ENCODE assay signal across 17 cellular contexts in genomic region chr12:65956056-65956738, GRCh38.
A peak's percentile ranks its signal among the peaks of the same experiment; 100 is the strongest.
DNase-seq lines count a peak whose midpoint lies in the region; ATAC-seq and TF ChIP-seq lines count a peak whose summit lies in the region.
"Had no signal": no experiment of that assay in that cellular context is flagged by ENCODE, and none has a peak within 500 bp of the region (broad histone marks: within the 10 kb centered on the region; RNA-seq: fewer than 3 reads in every experiment).

No MANE protein-coding gene starts in this region.

- no peak for DNase-seq in IMR-90
- peak; percentile 35 for DNase-seq in amniotic epithelial cell (ENCODE audit: low read depth)
- DNase-seq in foreskin keratinocyte = no peak
- no peak for DNase-seq in smooth muscle cell (lab: John Stamatoyannopoulos, UW; ENCODE audit: unreplicated experiment)
- no peak for DNase-seq in NCI-H2227 treated with DMSO at 0.1 percent for 48 hours (lab: John Stamatoyannopoulos, UW)
- DNase-seq in dorsolateral prefrontal cortex = no peak
- DNase-seq: activated CD4-positive, alpha-beta T cell treated with anti-CD3 and anti-CD28 coated beads for 4 hours; DND-41; heart right ventricle; kidney glomerular epithelial cell; NCI-H1048; posterior cingulate gyrus; stimulated activated naive CD8-positive, alpha-beta T cell treated with anti-CD3 and anti-CD28 coated beads, Interleukin-15, amount 100 ng/mL, for 72 hours had no signal

- peaks cover 26% of the 10 kb centered on the region; the same call in 1 of the 2 replicates for H4K20me1 ChIP-seq in IMR-90 (ENCODE audit: insufficient read depth, low read length)
- H4K20me1 ChIP-seq in smooth muscle cell (ENCODE audit: low read depth) = peaks cover 3% of the 10 kb centered on the region

- no peaks in the 10 kb centered on the region for H3K27me3 ChIP-seq in IMR-90 (ENCODE audit: control insufficient read depth, insufficient read depth, low read length)
- no peaks in the 10 kb centered on the region for H3K27me3 ChIP-seq in foreskin keratinocyte
- H3K27me3 ChIP-seq in smooth muscle cell (ENCODE audit: low read depth) = no peaks in the 10 kb centered on the region
- H3K27me3 ChIP-seq in dorsolateral prefrontal cortex = peaks cover 0 to 29% (median 0%) of the 10 kb centered on the region in 45 donors
- H3K27me3 ChIP-seq: cardiac muscle cell, heart right ventricle had no signal

- peak overlapping the region; percentile 46; the same call in 1 of the 2 replicates for H3K18ac ChIP-seq in IMR-90 (ENCODE audit: low read depth, low read length)

- H3K79me1 ChIP-seq in IMR-90 (ENCODE audit: low read depth in 1 of 2, low read length in 2 of 2) = peaks cover 30 to 67% of the 10 kb centered on the region in 2 experiments

- no peak for TF ChIP-seq RAD21 in IMR-90 (IDR thresholded peaks at IDR 0.05; ENCODE audit: low read length)

- H2BK15ac ChIP-seq in IMR-90 (ENCODE audit: low read depth, low read length) = no peak overlapping the region

- CTCF ChIA-PET in IMR-90 (lab: Yijun Ruan, JAX) = no interaction called here

- TF ChIP-seq CTCF in IMR-90 (conservative IDR thresholded peaks at IDR 0.05; ENCODE audit: low read depth, low read length) = no peak
- no peak for TF ChIP-seq CTCF in foreskin keratinocyte (conservative IDR thresholded peaks at IDR 0.05)
- TF ChIP-seq CTCF in smooth muscle cell (IDR thresholded peaks at IDR 0.05; ENCODE audit: borderline replicate concordance, insufficient read depth, poor library complexity, severe bottlenecking) = no peak
- TF ChIP-seq CTCF in dorsolateral prefrontal cortex (IDR thresholded peaks at IDR 0.05 in 54 of 56, conservative IDR thresholded peaks at IDR 0.05 in 2 of 56; ENCODE audit: low read depth in 1 of 56, partially characterized antibody in 56 of 56) = no peak

- no peak overlapping the region for H2AK9ac ChIP-seq in IMR-90 (replicated peaks; ENCODE audit: low read depth, low read length, poor library complexity)

- H3K14ac ChIP-seq in IMR-90 (replicated peaks; ENCODE audit: low read depth, low read length) = no peak overlapping the region

- H3K27ac ChIP-seq in IMR-90 (ENCODE audit: insufficient read depth, low read length) (no peak overlapping the region), foreskin keratinocyte (peak overlapping the region; percentile 66), smooth muscle cell (ENCODE audit: low read depth) (peak overlapping the region; percentile 88), dorsolateral prefrontal cortex (no peak overlapping the region)
- H3K27ac ChIP-seq: C4-2B, cardiac muscle cell, heart right ventricle had no signal

- intact Hi-C loops in IMR-90 (cut with micrococcal nuclease) (loop anchor here (5.0 kb wide), 1 partner anchor 129 kb away; no protein-coding TSS in a partner anchor), dorsolateral prefrontal cortex (cut with DNase I) (no loop called here)

- WGBS in IMR-90 (ENCODE audit: extremely low coverage in 2 of 2, insufficient read length in 1 of 2), 2 experiments = no CpG with 5 or more reads among the region's 6 CpGs
- WGBS in smooth muscle cell (ENCODE audit: low lambda C conversion rate) = 33% methylated on average over 6 of the region's 6 CpGs

- H2AFZ ChIP-seq in IMR-90 (replicated peaks; ENCODE audit: low read length, poor library complexity) (no peak overlapping the region), smooth muscle cell (ENCODE audit: low read depth) (no peak overlapping the region)

- no peak for TF ChIP-seq POLR2A in IMR-90 (IDR thresholded peaks at IDR 0.05; ENCODE audit: low read depth, low read length)

- BruUV-seq in IMR-90 (replicated peaks; lab: Mats Ljungman, UMichigan) = no TSS peak

- H3K4me2 ChIP-seq in IMR-90 (ENCODE audit: low read depth, low read length) (peak overlapping the region; percentile 66; the same call in 1 of the 2 replicates), smooth muscle cell (peak overlapping the region; percentile 76)

- no peak overlapping the region for H3K4me3 ChIP-seq in IMR-90 (ENCODE audit: insufficient read depth, low read depth, low read length)
- no peak overlapping the region for H3K4me3 ChIP-seq in smooth muscle cell
- H3K4me3 ChIP-seq in dorsolateral prefrontal cortex = no peak overlapping the region
- H3K4me3 ChIP-seq: cardiac muscle cell, heart right ventricle had no signal

- H3F3A ChIP-seq in smooth muscle cell (ENCODE audit: low read depth) = peaks cover 66% of the 10 kb centered on the region

- peak overlapping the region; percentile 14; the same call in 1 of the 2 replicates for H2BK120ac ChIP-seq in IMR-90 (ENCODE audit: low read depth, low read length)

- ATAC-seq in IMR-90 (ENCODE audit: low read depth) (no peak), foreskin keratinocyte (no peak), GM18520 (IDR thresholded peaks at IDR 0.05; ENCODE audit: unreplicated experiment) (no peak)
- ATAC-seq: heart right ventricle; Right ventricle myocardium inferior; stimulated activated naive CD8-positive, alpha-beta T cell treated with anti-CD3 and anti-CD28 coated beads, Interleukin-15, amount 100 ng/mL, for 72 hours had no signal

- dilution Hi-C loops in IMR-90 (cut with HindIII; ENCODE audit: low sequenced_read_pairs, unreplicated experiment) = no loop called here

- H2BK5ac ChIP-seq in IMR-90 (ENCODE audit: low read depth, low read length, poor library complexity, severe bottlenecking) = peak overlapping the region; percentile 43

- H3K9me3 ChIP-seq in IMR-90 (ENCODE audit: control insufficient read depth, insufficient read depth, low read length) (no peaks in the 10 kb centered on the region), smooth muscle cell (replicated peaks; ENCODE audit: low read depth) (no peaks in the 10 kb centered on the region)
- H3K9me3 ChIP-seq: heart right ventricle had no signal

- H4K91ac ChIP-seq in IMR-90 (ENCODE audit: insufficient read depth, low read depth, low read length) = no peak overlapping the region

- peaks cover 13% of the 10 kb centered on the region for H3K9me1 ChIP-seq in IMR-90 (ENCODE audit: insufficient read depth, low read length)

- H3K56ac ChIP-seq in IMR-90 (ENCODE audit: extremely low read depth, insufficient read depth, low read length) = no peak overlapping the region

- 0 out of 2 replicates have a peak overlapping the region, but pooled peaks have one; percentile 27 for H2AK5ac ChIP-seq in IMR-90 (ENCODE audit: low read depth, low read length)

- H3K9ac ChIP-seq in IMR-90 (ENCODE audit: low read depth, low read length) (no peak overlapping the region), smooth muscle cell (ENCODE audit: low read depth) (peak overlapping the region; percentile 1)

- POLR2A ChIA-PET in IMR-90 (lab: Charles Lee; ENCODE audit: unreplicated experiment) = no interaction called here

- peaks cover 13% of the 10 kb centered on the region for H3K4me1 ChIP-seq in IMR-90 (ENCODE audit: control insufficient read depth, insufficient read depth, low read length)
- peaks cover 67% of the 10 kb centered on the region for H3K4me1 ChIP-seq in foreskin keratinocyte
- peaks cover 36% of the 10 kb centered on the region for H3K4me1 ChIP-seq in smooth muscle cell (ENCODE audit: low read depth)
- H3K4me1 ChIP-seq: heart right ventricle had no signal

- H4K8ac ChIP-seq in IMR-90 (ENCODE audit: low read depth in 2 of 2, low read length in 2 of 2) = peak overlapping the region in 1 of 2 experiments; percentile 4; a peak in 1 of 4 replicates

- peaks cover 15% of the 10 kb centered on the region for H3K79me2 ChIP-seq in smooth muscle cell (ENCODE audit: low read depth)

- in situ Hi-C loops in IMR-90 (cut with MboI; ENCODE audit: low sequenced_read_pairs) = no loop called here

- H3K36me3 ChIP-seq in IMR-90 (ENCODE audit: control insufficient read depth, insufficient read depth, low read length) (peaks cover 5% of the 10 kb centered on the region), smooth muscle cell (ENCODE audit: low read depth) (no peaks in the 10 kb centered on the region)
- H3K36me3 ChIP-seq: cardiac muscle cell, heart right ventricle had no signal

- H3K4ac ChIP-seq in IMR-90 (ENCODE audit: low read depth, low read length) = no peak overlapping the region; the same call in 1 of the 2 replicates

- H4K5ac ChIP-seq in IMR-90 (ENCODE audit: low read depth, low read length) = peak overlapping the region; percentile 60; the same call in 1 of the 2 replicates

- no peak overlapping the region for H2BK20ac ChIP-seq in IMR-90 (ENCODE audit: low read depth, low read length)

- H3K23ac ChIP-seq in IMR-90 (ENCODE audit: low read depth, low read length) = peak overlapping the region; percentile 83; the same call in 1 of the 2 replicates

TF ChIP-seq in IMR-90, 13 proteins besides CTCF, POLR2A, EP300 and RAD21:
- TF ChIP-seq FOS (IDR thresholded peaks at IDR 0.05; ENCODE audit: low read depth, low read length) (no peak), USF2 (IDR thresholded peaks at IDR 0.05; ENCODE audit: low read depth, low read length) (no peak), MXI1 (IDR thresholded peaks at IDR 0.05; ENCODE audit: borderline replicate concordance, low read depth, low read length) (no peak), MAZ (IDR thresholded peaks at IDR 0.05; ENCODE audit: borderline replicate concordance, low read depth, low read length) (no peak), BHLHE40 (IDR thresholded peaks at IDR 0.05; ENCODE audit: low read depth, low read length) (no peak), CEBPB (IDR thresholded peaks at IDR 0.05; ENCODE audit: low read depth, low read length) (no peak), CHD1 (IDR thresholded peaks at IDR 0.05; ENCODE audit: low read depth, low read length) (no peak)
- TF ChIP-seq, protein P1, sequence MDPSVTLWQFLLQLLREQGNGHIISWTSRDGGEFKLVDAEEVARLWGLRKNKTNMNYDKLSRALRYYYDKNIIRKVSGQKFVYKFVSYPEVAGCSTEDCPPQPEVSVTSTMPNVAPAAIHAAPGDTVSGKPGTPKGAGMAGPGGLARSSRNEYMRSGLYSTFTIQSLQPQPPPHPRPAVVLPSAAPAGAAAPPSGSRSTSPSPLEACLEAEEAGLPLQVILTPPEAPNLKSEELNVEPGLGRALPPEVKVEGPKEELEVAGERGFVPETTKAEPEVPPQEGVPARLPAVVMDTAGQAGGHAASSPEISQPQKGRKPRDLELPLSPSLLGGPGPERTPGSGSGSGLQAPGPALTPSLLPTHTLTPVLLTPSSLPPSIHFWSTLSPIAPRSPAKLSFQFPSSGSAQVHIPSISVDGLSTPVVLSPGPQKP (IDR thresholded peaks at IDR 0.05; ENCODE audit: borderline replicate concordance, low read depth, low read length) = no peak
TF ChIP-seq in IMR-90: peak in this region for 0.

Comparison
In these comparisons a context has a peak if more than half of its experiments do, and no peak if none do; other contexts are left out.
1. H3K27ac ChIP-seq: peak in foreskin keratinocyte (single experiment) and smooth muscle cell (single experiment); none in IMR-90 (single experiment) and dorsolateral prefrontal cortex (0 of 59).